Comparison of ENCODE assay signal across 14 cellular contexts in genomic region chr16:51404386-51404785, GRCh38.
"Had no signal": no experiment of that assay in that cellular context is flagged by ENCODE, and none has a peak within 500 bp of the region (broad histone marks: within the 10 kb centered on the region; RNA-seq: fewer than 3 reads in every experiment).

No MANE protein-coding gene starts in this region.

- H3K27ac Mint-ChIP-seq: activated CD8-positive, alpha-beta memory T cell treated with anti-CD3 and anti-CD28 coated beads, Interleukin-2, amount 10 ng/mL, durations not matched to agents 7 days and 5 days; activated naive CD8-positive, alpha-beta T cell; activated T-cell treated with anti-CD3 and anti-CD28 coated beads, Interleukin-2, amount 50 U/mL, for 24 hours; natural killer cell treated with Interleukin-12 subunit alpha and Interleukin-12 subunit beta and Interleukin-15 and Interleukin-18, amount 100 ng/mL, for 72 hours; type B pancreatic cell had no signal

- H3K27me3 Mint-ChIP-seq: activated CD8-positive, alpha-beta memory T cell treated with anti-CD3 and anti-CD28 coated beads, Interleukin-2, amount 10 ng/mL, durations not matched to agents 7 days and 5 days; activated naive CD8-positive, alpha-beta T cell; activated T-cell treated with anti-CD3 and anti-CD28 coated beads, Interleukin-2, amount 50 U/mL, for 24 hours; natural killer cell treated with Interleukin-12 subunit alpha and Interleukin-12 subunit beta and Interleukin-15 and Interleukin-18, amount 100 ng/mL, for 72 hours; type B pancreatic cell had no signal

- DNase-seq: activated CD8-positive, alpha-beta memory T cell treated with anti-CD3 and anti-CD28 coated beads, Interleukin-2, amount 10 ng/mL, durations not matched to agents 7 days and 5 days; activated gamma-delta T cell; activated T-cell treated with anti-CD3 and anti-CD28 coated beads, Interleukin-2, amount 50 U/mL, for 24 hours; anterior cingulate cortex; hippocampal formation; kidney glomerular epithelial cell; sigmoid colon; stimulated activated CD4-positive, alpha-beta T cell treated with anti-CD3 and anti-CD28 coated beads, Interleukin-12 subunit alpha, Interleukin-12 subunit beta, amount 100 ng/mL, for 4 hours; stimulated activated naive CD4-positive, alpha-beta T cell treated with Interleukin-2 at 50 U/mL for 16 hours had no signal

- H3K4me1 ChIP-seq: prostate gland, sigmoid colon, suprapubic skin had no signal

- H3K36me3 Mint-ChIP-seq: activated CD8-positive, alpha-beta memory T cell treated with anti-CD3 and anti-CD28 coated beads, Interleukin-2, amount 10 ng/mL, durations not matched to agents 7 days and 5 days; activated naive CD8-positive, alpha-beta T cell; natural killer cell treated with Interleukin-12 subunit alpha and Interleukin-12 subunit beta and Interleukin-15 and Interleukin-18, amount 100 ng/mL, for 72 hours; type B pancreatic cell had no signal

- H3K4me3 Mint-ChIP-seq: activated CD8-positive, alpha-beta memory T cell treated with anti-CD3 and anti-CD28 coated beads, Interleukin-2, amount 10 ng/mL, durations not matched to agents 7 days and 5 days; activated naive CD8-positive, alpha-beta T cell; activated T-cell treated with anti-CD3 and anti-CD28 coated beads, Interleukin-2, amount 50 U/mL, for 24 hours; natural killer cell treated with Interleukin-12 subunit alpha and Interleukin-12 subunit beta and Interleukin-15 and Interleukin-18, amount 100 ng/mL, for 72 hours; type B pancreatic cell had no signal

- H3K27me3 ChIP-seq: sigmoid colon, suprapubic skin had no signal

- ATAC-seq: activated CD8-positive, alpha-beta memory T cell treated with anti-CD3 and anti-CD28 coated beads, Interleukin-2, amount 10 ng/mL, durations not matched to agents 7 days and 5 days; natural killer cell treated with Interleukin-12 subunit alpha and Interleukin-12 subunit beta and Interleukin-15 and Interleukin-18, amount 100 ng/mL, for 72 hours had no signal

- H3K27ac ChIP-seq: prostate gland, sigmoid colon, suprapubic skin had no signal

- H3K4me1 Mint-ChIP-seq: activated CD8-positive, alpha-beta memory T cell treated with anti-CD3 and anti-CD28 coated beads, Interleukin-2, amount 10 ng/mL, durations not matched to agents 7 days and 5 days had no signal

- H3K4me3 ChIP-seq: prostate gland, sigmoid colon, suprapubic skin had no signal

- H3K9me3 ChIP-seq: prostate gland, suprapubic skin had no signal

- H3K36me3 ChIP-seq: prostate gland, sigmoid colon, suprapubic skin had no signal
